In the genomic region with DNA sequence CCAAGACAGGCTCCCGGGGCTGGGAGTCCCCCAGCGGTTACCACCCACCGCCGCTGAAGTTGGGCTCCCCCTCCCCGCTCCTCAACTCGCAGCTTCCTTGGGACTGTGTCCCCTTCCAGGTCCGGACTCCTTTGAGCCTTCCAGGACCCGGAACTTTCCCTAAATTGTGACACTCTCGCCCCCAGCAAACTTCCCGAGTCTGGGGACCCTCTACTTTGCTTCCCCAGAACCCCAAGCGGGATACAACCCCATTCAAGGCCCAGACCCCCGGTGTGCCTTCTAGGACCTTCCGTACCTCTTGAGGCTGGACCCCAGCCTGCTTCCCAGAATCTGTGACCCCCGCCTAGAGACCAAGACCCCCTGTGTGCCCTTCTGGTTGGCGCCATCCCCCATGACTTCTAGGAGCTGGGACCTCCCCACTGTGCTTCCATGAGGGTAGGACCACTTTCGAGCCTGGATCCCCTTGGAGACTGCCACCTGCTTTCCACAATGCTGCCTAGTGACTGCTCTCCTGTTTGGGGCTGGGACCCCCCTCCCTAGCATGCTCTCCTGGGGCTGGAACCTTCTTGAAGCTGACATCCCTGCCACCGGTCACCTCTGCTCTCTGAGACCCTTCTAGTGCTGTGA, we compare ENCODE assay signal across 1 cellular context.
TF ChIP-seq lines count a peak whose summit lies in the region.

No MANE protein-coding gene starts in this region.

TF ChIP-seq in GM12878, 131 proteins besides CTCF, POLR2A, EP300 and RAD21:
- TF ChIP-seq MEF2A (IDR thresholded peaks at IDR 0.05; ENCODE audit: insufficient read depth, low read depth, low read length) (no peak), RB1 (IDR thresholded peaks at IDR 0.05; ENCODE audit: borderline replicate concordance) (0 out of 2 replicates have a peak, but pooled peaks have one; percentile 22), USF1 (IDR thresholded peaks at IDR 0.05; ENCODE audit: borderline replicate concordance, extremely low read length, insufficient read depth, low read depth, low read length) (no peak), RELA (IDR thresholded peaks at IDR 0.05; ENCODE audit: borderline replicate concordance, partially characterized antibody) (no peak), IKZF1 (conservative IDR thresholded peaks at IDR 0.05) (peak; percentile 14; the same call in 1 of the 2 replicates), GATAD2B (conservative IDR thresholded peaks at IDR 0.05; ENCODE audit: low read depth) (peak; percentile 9), PML (IDR thresholded peaks at IDR 0.05; ENCODE audit: low read length) (no peak), EZH2 (IDR thresholded peaks at IDR 0.05; ENCODE audit: borderline replicate concordance, control insufficient read depth, low read depth, low read length) (no peak), PRDM15 (CRISPR knock-in tag; IDR thresholded peaks at IDR 0.05) (no peak)
